23 cellular contexts compared by ENCODE assay signal in genomic region chr2:115174651-115175050, GRCh38.
"Had no signal": no experiment of that assay in that cellular context is flagged by ENCODE, and none has a peak within 500 bp of the region (broad histone marks: within the 10 kb centered on the region; RNA-seq: fewer than 3 reads in every experiment).

No MANE protein-coding gene starts in this region.

- H3K9me3 Mint-ChIP-seq: dendritic cell treated with granulocyte-macrophage colony-stimulating factor and Interleukin-4, amounts not matched to agents 40 ng/mL and 50 ng/mL, for 4 days; endodermal cell had no signal

- H3K9me3 ChIP-seq: colonic mucosa, esophagus squamous epithelium, gastrocnemius medialis, left lung, lower lobe of right lung had no signal

- H3K36me3 Mint-ChIP-seq: naive thymus-derived CD4-positive, alpha-beta T cell had no signal

- H3K4me3 ChIP-seq: colonic mucosa, esophagus squamous epithelium, gastrocnemius medialis, heart right ventricle, left lung, lower lobe of right lung had no signal

- H3K27me3 Mint-ChIP-seq: dendritic cell treated with granulocyte-macrophage colony-stimulating factor and Interleukin-4, amounts not matched to agents 40 ng/mL and 50 ng/mL, for 4 days; effector memory CD8-positive, alpha-beta T cell; naive thymus-derived CD4-positive, alpha-beta T cell had no signal

- DNase-seq: colonic mucosa; cortex of kidney; effector CD8-positive, alpha-beta T cell; effector memory CD8-positive, alpha-beta T cell; endodermal cell; erythroblast; esophagus squamous epithelium; foreskin fibroblast; gastrocnemius medialis; glutamatergic neuron; head of caudate nucleus; heart right ventricle; hippocampal formation; left cardiac atrium; left lung; left ventricle myocardium superior; lower lobe of right lung; mesenchymal stem cell; midbrain; naive thymus-derived CD4-positive, alpha-beta T cell had no signal

- H3K27ac ChIP-seq: colonic mucosa, epithelial cell of prostate, esophagus squamous epithelium, gastrocnemius medialis, heart right ventricle, left lung, lower lobe of right lung had no signal

- H3K27me3 ChIP-seq: colonic mucosa, esophagus squamous epithelium, gastrocnemius medialis, heart right ventricle, left lung had no signal

- H3K4me3 Mint-ChIP-seq: dendritic cell treated with granulocyte-macrophage colony-stimulating factor and Interleukin-4, amounts not matched to agents 40 ng/mL and 50 ng/mL, for 4 days; effector memory CD8-positive, alpha-beta T cell; endodermal cell; naive thymus-derived CD4-positive, alpha-beta T cell had no signal

- ATAC-seq: effector memory CD8-positive, alpha-beta T cell; esophagus mucosa; gastrocnemius medialis; heart right ventricle; left cardiac atrium; left lung; left ventricle myocardium superior; lower lobe of right lung; naive thymus-derived CD4-positive, alpha-beta T cell had no signal

- H3K4me1 Mint-ChIP-seq: naive thymus-derived CD4-positive, alpha-beta T cell had no signal

- H3K4me1 ChIP-seq: colonic mucosa, esophagus squamous epithelium, gastrocnemius medialis, heart right ventricle, left lung, lower lobe of right lung had no signal

- H3K36me3 ChIP-seq: colonic mucosa, esophagus squamous epithelium, gastrocnemius medialis, heart right ventricle, left lung, lower lobe of right lung had no signal

- H3K27ac Mint-ChIP-seq: dendritic cell treated with granulocyte-macrophage colony-stimulating factor and Interleukin-4, amounts not matched to agents 40 ng/mL and 50 ng/mL, for 4 days; effector memory CD8-positive, alpha-beta T cell; endodermal cell; naive thymus-derived CD4-positive, alpha-beta T cell had no signal
